ENCODE assay signal across 16 cellular contexts in genomic region chr4:10075953-10076391, GRCh38. TPM values are rescaled to one million over a fixed set of nuclear protein-coding genes. Genes with fewer than 3 reads are reported as not detected.
A peak's percentile ranks its signal among the peaks of the same experiment; 100 is the strongest.
DNase-seq lines count a peak whose midpoint lies in the region; TF ChIP-seq lines count a peak whose summit lies in the region.
"Had no signal": no experiment of that assay in that cellular context is flagged by ENCODE, and none has a peak within 500 bp of the region (broad histone marks: within the 10 kb centered on the region; RNA-seq: fewer than 3 reads in every experiment).

No MANE protein-coding gene starts in this region.

- no peak overlapping the region for H3K4me3 ChIP-seq in BLaER1

- H3K27ac Mint-ChIP-seq in endothelial cell (ENCODE audit: unreplicated experiment), result no peak overlapping the region
- H3K27ac Mint-ChIP-seq: mesothelial cell of epicardium, T-cell had no signal

- no peaks in the 10 kb centered on the region for H3K9me3 ChIP-seq in BLaER1

- H3K9ac ChIP-seq in BLaER1, result no peak overlapping the region

- H3K27me3 ChIP-seq in BLaER1, result no peaks in the 10 kb centered on the region

- peaks cover 94% of the 10 kb centered on the region for H3K36me3 ChIP-seq in BLaER1

- peaks cover 16% of the 10 kb centered on the region; the same call in 1 of the 2 replicates for H3K4me1 ChIP-seq in BLaER1

- peak overlapping the region; percentile 73 for H3K4me3 Mint-ChIP-seq in endothelial cell (ENCODE audit: unreplicated experiment)
- H3K4me3 Mint-ChIP-seq: mesothelial cell of epicardium, T-cell had no signal

- H3K27ac ChIP-seq in BLaER1, result 0 out of 2 replicates have a peak overlapping the region, but pooled peaks have one; percentile 6

- peak; percentile 30 for DNase-seq in LHCN-M2 (ENCODE audit: low read depth)
- DNase-seq in endothelial cell (ENCODE audit: low spot score), result no peak
- peak; percentile 88 for DNase-seq in myocyte (ENCODE audit: low read depth)
- DNase-seq in superior temporal gyrus (ENCODE audit: extremely low spot score), result no peak
- no peak for DNase-seq in NCI-H2081 treated with DMSO at 0.1 percent for 48 hours (lab: John Stamatoyannopoulos, UW)
- DNase-seq in activated CD4-positive, alpha-beta T cell treated with anti-CD3 and anti-CD28 coated beads for 48 hours, result no peak
- DNase-seq in inferior parietal cortex (ENCODE audit: extremely low spot score), result no peak
- DNase-seq: activated CD4-positive, alpha-beta T cell treated with anti-CD3 and anti-CD28 coated beads for 4 hours; central memory CD4-positive, alpha-beta T cell; hippocampal formation; NCI-H345; stimulated activated CD8-positive, alpha-beta memory T cell treated with anti-CD3 and anti-CD28 coated beads, Interleukin-4, amount 100 ng/mL, for 48 hours had no signal

- peaks cover 47% of the 10 kb centered on the region for H4K20me1 ChIP-seq in BLaER1

- no peak for TF ChIP-seq CTCF in endothelial cell (IDR thresholded peaks at IDR 0.05; ENCODE audit: unreplicated experiment)

- H3K4me2 ChIP-seq in BLaER1, result no peak overlapping the region

- H3K27me3 Mint-ChIP-seq in endothelial cell (ENCODE audit: unreplicated experiment), result peaks cover 19% of the 10 kb centered on the region
- H3K27me3 Mint-ChIP-seq: T-cell had no signal

- H3K9me3 Mint-ChIP-seq in endothelial cell (ENCODE audit: unreplicated experiment), result no peaks in the 10 kb centered on the region
- H3K9me3 Mint-ChIP-seq: mesothelial cell of epicardium, T-cell had no signal

- peaks cover 50% of the 10 kb centered on the region for H3K36me3 Mint-ChIP-seq in endothelial cell (ENCODE audit: low read depth, unreplicated experiment)

- no peaks in the 10 kb centered on the region for H3K4me1 Mint-ChIP-seq in endothelial cell (ENCODE audit: unreplicated experiment)
- H3K4me1 Mint-ChIP-seq: mesothelial cell of epicardium had no signal

RNA-seq across cellular contexts. Expression of gene WDR1, which starts 40.6 kb away (rescaled TPM):
- total RNA-seq in LHCN-M2 (2014; rRNA removed) (310 and 335 TPM in 2 replicates), endothelial cell (ENCODE audit: unreplicated experiment) (501 TPM), myocyte (128 and 156 TPM in 2 replicates)
- 613 TPM for polyA plus RNA-seq in LHCN-M2 (2012)
- polyA plus RNA-seq in myocyte (2012), result 239 TPM

RNA-seq across cellular contexts. Expression of gene SLC2A9, which starts 54.7 kb away (rescaled TPM):
- total RNA-seq in LHCN-M2 (2014; rRNA removed), result 0.40 and 0.77 TPM in 2 replicates
- polyA plus RNA-seq in LHCN-M2 (2012), result 0.95 TPM
- 0.72 TPM for total RNA-seq in endothelial cell (ENCODE audit: unreplicated experiment)
- 0.68 and 0.72 TPM in 2 replicates for total RNA-seq in myocyte
- polyA plus RNA-seq in myocyte (2012), result 0.39 TPM
- total RNA-seq: OCI-LY7 had no signal

Comparison
In these comparisons a context has a peak if more than half of its experiments do, and no peak if none do; other contexts are left out.
1. DNase-seq: peak in LHCN-M2 (single experiment) and myocyte (single experiment); none in endothelial cell (single experiment), superior temporal gyrus (single experiment), NCI-H2081 treated with DMSO at 0.1 percent for 48 hours (single experiment), activated CD4-positive, alpha-beta T cell treated with anti-CD3 and anti-CD28 coated beads for 48 hours (single experiment) and inferior parietal cortex (single experiment).